ENCODE assay signal across 32 cellular contexts in genomic region chr3:120634539-120634938, GRCh38. TPM values are rescaled to one million over a fixed set of nuclear protein-coding genes. Genes with fewer than 3 reads are reported as not detected.
DNase-seq lines count a peak whose midpoint lies in the region; ATAC-seq, FAIRE-seq and TF ChIP-seq lines count a peak whose summit lies in the region.
"Had no signal": no experiment of that assay in that cellular context is flagged by ENCODE, and none has a peak within 500 bp of the region (broad histone marks: within the 10 kb centered on the region; RNA-seq: fewer than 3 reads in every experiment).

No MANE protein-coding gene starts in this region.

- no peaks in the 10 kb centered on the region for H3K27me3 ChIP-seq in right lobe of liver
- H3K27me3 ChIP-seq in pancreas, result no peaks in the 10 kb centered on the region
- H3K27me3 ChIP-seq: breast epithelium, Peyer's patch, SJSA1, tibial nerve had no signal

- intact Hi-C loops in right lobe of liver (cut with DNase I), result no loop called here
- intact Hi-C loops in pancreas (cut with DNase I), result no loop called here

- H3K36me3 ChIP-seq in right lobe of liver (peaks cover 0 to 56% (median 12%) of the 10 kb centered on the region in 4 donors), pancreas (peaks cover 0 to 14% (median 0%) of the 10 kb centered on the region in 3 donors)
- H3K36me3 ChIP-seq: breast epithelium, HAP-1, SJSA1, tibial nerve had no signal

- H3K4me3 ChIP-seq in right lobe of liver (no peak overlapping the region), pancreas (no peak overlapping the region)
- H3K4me3 ChIP-seq: A549, breast epithelium, HAP-1, Peyer's patch, SJSA1, tibial nerve had no signal

- ATAC-seq in right lobe of liver, result peak in 1 of 4 donors; percentile 18
- no peak for ATAC-seq in GM19351 (IDR thresholded peaks at IDR 0.05; ENCODE audit: unreplicated experiment)
- ATAC-seq in pancreas, result no peak
- no peak for ATAC-seq in GM21528 (IDR thresholded peaks at IDR 0.05; ENCODE audit: low FRiP score, unreplicated experiment)
- ATAC-seq: A549; activated naive CD4-positive, alpha-beta T cell treated with anti-CD3 and anti-CD28 coated beads, Interleukin-2, amount 50 U/mL, for 72 hours; sciatic nerve had no signal

- H3K9me3 ChIP-seq in right lobe of liver, result no peaks in the 10 kb centered on the region
- H3K9me3 ChIP-seq in pancreas, result no peaks in the 10 kb centered on the region
- H3K9me3 ChIP-seq: A549, breast epithelium, Peyer's patch, SJSA1, tibial nerve had no signal

- no peak for FAIRE-seq in pancreas (lab: Jason Lieb, UNC)
- FAIRE-seq: A549, GM12891 had no signal

- peak overlapping the region; percentile 44 for H3K27ac Mint-ChIP-seq in HFFc6
- H3K27ac Mint-ChIP-seq: activated B cell treated with CpG ODN at 0.5 μM for 24 hours; activated CD4-positive, alpha-beta T cell treated with anti-CD3 and anti-CD28 coated beads, Interleukin-2, amount 10 ng/mL, durations not matched to agents 7 days and 5 days; activated naive CD4-positive, alpha-beta T cell treated with anti-CD3 and anti-CD28 coated beads, Interleukin-2, amount 50 U/mL, for 72 hours; T-helper 1 cell treated with Interleukin-12 subunit alpha and Interleukin-12 subunit beta and Interleukin-4 antibody, amounts not matched to agents 30 μg/mL and 1 μg/mL, for 36 hours had no signal

- H3K27me3 Mint-ChIP-seq in HFFc6 (ENCODE audit: insufficient read depth), result no peaks in the 10 kb centered on the region; the same call in 1 of the 2 replicates
- H3K27me3 Mint-ChIP-seq: activated CD4-positive, alpha-beta T cell treated with anti-CD3 and anti-CD28 coated beads, Interleukin-2, amount 10 ng/mL, durations not matched to agents 7 days and 5 days; CD4-positive, alpha-beta memory T cell had no signal

- TF ChIP-seq CTCF in HFFc6 (IDR thresholded peaks at IDR 0.05) (no peak), right lobe of liver (IDR thresholded peaks at IDR 0.05) (no peak), pancreas (IDR thresholded peaks at IDR 0.05) (no peak)

- no peak overlapping the region for H3K4me3 Mint-ChIP-seq in HFFc6
- H3K4me3 Mint-ChIP-seq: activated B cell treated with CpG ODN at 0.5 μM for 24 hours; activated CD4-positive, alpha-beta T cell treated with anti-CD3 and anti-CD28 coated beads, Interleukin-2, amount 10 ng/mL, durations not matched to agents 7 days and 5 days; CD4-positive, alpha-beta memory T cell; neural crest cell; T-helper 1 cell treated with Interleukin-12 subunit alpha and Interleukin-12 subunit beta and Interleukin-4 antibody, amounts not matched to agents 30 μg/mL and 1 μg/mL, for 36 hours had no signal

- DNase-seq in NCI-H82 (lab: John Stamatoyannopoulos, UW) (peak; percentile 22), NCI-H82 treated with DMSO at 0.1 percent for 48 hours (lab: John Stamatoyannopoulos, UW; ENCODE audit: unreplicated experiment) (no peak), HFFc6 (no peak), SW480 (ENCODE audit: low spot score) (peak; percentile 22), right lobe of liver (no peak), pancreas (no peak)
- DNase-seq: activated B cell treated with CpG ODN at 0.5 μM for 24 hours; activated CD4-positive, alpha-beta T cell treated with anti-CD3 and anti-CD28 coated beads, Interleukin-2, amount 10 ng/mL, durations not matched to agents 7 days and 5 days; activated effector memory CD4-positive, alpha-beta T cell treated with Interleukin-2 at 50 U/mL for 16 hours; activated T-cell treated with anti-CD3 and anti-CD28 coated beads, Interleukin-2, amount 50 U/mL, for 1 hour; CD4-positive, alpha-beta memory T cell; hypothalamus; Kasumi-1; MV-4-11; NCI-H1436; NCI-H2107; NCI-H446; Peyer's patch; posterior cingulate gyrus; stimulated activated CD4-positive, alpha-beta T cell treated with anti-CD3 and anti-CD28 coated beads, Interleukin-4, amount 100 ng/mL, for 24 hours had no signal

- whole genome bisulfite sequencing in right lobe of liver (ENCODE audit: insufficient coverage, low coverage, low lambda C conversion rate, missing lambda C conversion rate), result 40% methylated on average over 1 of the region's 1 CpG
- WGBS in pancreas, 2 donors, result 42 to 64% methylated on average over 1 of the region's 1 CpG

- no peaks in the 10 kb centered on the region; the same call in 1 of the 2 replicates for H3K9me3 Mint-ChIP-seq in HFFc6
- H3K9me3 Mint-ChIP-seq: T-helper 1 cell treated with Interleukin-12 subunit alpha and Interleukin-12 subunit beta and Interleukin-4 antibody, amounts not matched to agents 30 μg/mL and 1 μg/mL, for 36 hours had no signal

- H3K36me3 Mint-ChIP-seq in HFFc6 (ENCODE audit: low read depth), result peaks cover 19% of the 10 kb centered on the region; the same call in 1 of the 2 replicates

- peaks cover 31% of the 10 kb centered on the region for H3K4me1 Mint-ChIP-seq in HFFc6 (ENCODE audit: low read depth)
- H3K4me1 Mint-ChIP-seq: activated B cell treated with CpG ODN at 0.5 μM for 24 hours, neural crest cell had no signal

- H3K4me1 ChIP-seq in right lobe of liver (peaks cover 0 to 16% (median 0%) of the 10 kb centered on the region in 4 donors), pancreas (no peaks in the 10 kb centered on the region)
- H3K4me1 ChIP-seq: A549, breast epithelium, HAP-1, SJSA1, tibial nerve had no signal

- H3K27ac ChIP-seq in right lobe of liver (no peak overlapping the region), pancreas (no peak overlapping the region)
- H3K27ac ChIP-seq: A549, breast epithelium, Peyer's patch, SJSA1, tibial nerve had no signal

- peak; percentile 30 for TF ChIP-seq POLR2A in right lobe of liver (IDR thresholded peaks at IDR 0.05)

RNA-seq across cellular contexts. Expression of gene NDUFB4, which starts 38.4 kb away (rescaled TPM):
- total RNA-seq in HFFc6 (2021; fragmentation: NEBNext Ultra II Directional; extraction: Animal tissue kit (Norgen Biotek cat#: 25700)), result 100 to 1,000 TPM; 174 to 221 (median 198) TPM
- 10 to 100 TPM; 69.3 to 98.9 (median 77.5) TPM for total RNA-seq in right lobe of liver
- 10 to 100 TPM; 43.0 to 55.2 (median 50.8) TPM for total RNA-seq in pancreas
- polyA plus RNA-seq in pancreas, result 100 to 1,000 TPM in 1 of 2 donors, 10 to 100 TPM in 1; 73.2 to 153 TPM

RNA-seq across cellular contexts. Expression of gene HGD, which starts 47.5 kb away (rescaled TPM):
- under 1 TPM in 5 of 6 experiments, not detected in 1; 0.14 to 0.52 (median 0.30) TPM for total RNA-seq in HFFc6 (2021; fragmentation: NEBNext Ultra II Directional; extraction: Animal tissue kit (Norgen Biotek cat#: 25700))
- total RNA-seq in right lobe of liver (100 to 1,000 TPM; 117 to 610 (median 341) TPM), pancreas (10 to 100 TPM in 4 of 6 donors, 1 to 10 TPM in 2; 9.7 to 27.7 (median 16.0) TPM)
- polyA plus RNA-seq in pancreas, result 10 to 100 TPM; 13.5 to 22.7 TPM
- total RNA-seq: SJSA1, tibial nerve had no signal
- polyA plus RNA-seq: CD4-positive, alpha-beta memory T cell had no signal

Comparison
In these comparisons a context has a peak if more than half of its experiments do, and no peak if none do; other contexts are left out.
1. DNase-seq: peak in NCI-H82 (single experiment) and SW480 (single experiment); none in NCI-H82 treated with DMSO at 0.1 percent for 48 hours (single experiment), HFFc6 (single experiment), right lobe of liver (0 of 3) and pancreas (0 of 6).
2. RNA of gene HGD, which starts 47.5 kb away (total RNA-seq): 117 to 610 TPM in right lobe of liver and 9.7 to 27.7 TPM in pancreas; 0.14 to 0.52 TPM in HFFc6; every median in the first group is over 4 times any median in the second.